In genomic region chrX:19964017-19964710, GRCh38 we compare ENCODE assay signal across 10 cellular contexts. TPM values are rescaled to one million over a fixed set of nuclear protein-coding genes. Genes with fewer than 3 reads are reported as not detected.
DNase-seq lines count a peak whose midpoint lies in the region; ATAC-seq and TF ChIP-seq lines count a peak whose summit lies in the region.
"Had no signal": no experiment of that assay in that cellular context is flagged by ENCODE, and none has a peak within 500 bp of the region (broad histone marks: within the 10 kb centered on the region; RNA-seq: fewer than 3 reads in every experiment).

No MANE protein-coding gene starts in this region.

- no peak overlapping the region for H3K27ac ChIP-seq in Peyer's patch

- no peaks in the 10 kb centered on the region for H3K9me3 ChIP-seq in Peyer's patch

- CTCF ChIA-PET in activated naive CD4-positive, alpha-beta T cell treated with anti-CD3 and anti-CD28 coated beads, Interleukin-2, amount 10 ng/mL, durations not matched to agents 7 days and 5 days (lab: Charles Lee) = interaction anchor here (0.7 kb wide), 1 partner anchor 95 kb away, joined by 3 read pairs; no protein-coding TSS in a partner anchor

- peak; percentile 68 for DNase-seq in activated effector memory CD4-positive, alpha-beta T cell treated with anti-CD3 and anti-CD28 coated beads, Interleukin-2, amount 50 U/mL, for 16 hours
- DNase-seq in activated effector memory CD4-positive, alpha-beta T cell treated with Interleukin-2 at 50 U/mL for 16 hours = no peak
- DNase-seq in activated naive CD4-positive, alpha-beta T cell treated with anti-CD3 and anti-CD28 coated beads, Interleukin-2, amount 10 ng/mL, durations not matched to agents 7 days and 5 days = peak; percentile 37
- peak; percentile 16 to 58 for DNase-seq in stimulated activated naive CD8-positive, alpha-beta T cell treated with anti-CD3 and anti-CD28 coated beads, Interleukin-15, amount 100 ng/mL, for 72 hours
- DNase-seq in Peyer's patch (no peak), Right ventricle myocardium inferior (ENCODE audit: missing footprints) (no peak)
- DNase-seq: NCI-H226 had no signal

- peaks cover 9% of the 10 kb centered on the region for H3K4me1 Mint-ChIP-seq in activated naive CD4-positive, alpha-beta T cell treated with anti-CD3 and anti-CD28 coated beads, Interleukin-2, amount 10 ng/mL, durations not matched to agents 7 days and 5 days
- peaks cover 31% of the 10 kb centered on the region for H3K4me1 Mint-ChIP-seq in stimulated activated naive CD8-positive, alpha-beta T cell treated with anti-CD3 and anti-CD28 coated beads, Interleukin-15, amount 100 ng/mL, for 72 hours

- H3K9me3 Mint-ChIP-seq in activated naive CD4-positive, alpha-beta T cell treated with anti-CD3 and anti-CD28 coated beads, Interleukin-2, amount 10 ng/mL, durations not matched to agents 7 days and 5 days = no peaks in the 10 kb centered on the region
- no peaks in the 10 kb centered on the region for H3K9me3 Mint-ChIP-seq in stimulated activated naive CD8-positive, alpha-beta T cell treated with anti-CD3 and anti-CD28 coated beads, Interleukin-15, amount 100 ng/mL, for 72 hours

- H3K4me3 ChIP-seq in Peyer's patch = no peak overlapping the region

- TF ChIP-seq CTCF in Peyer's patch (IDR thresholded peaks at IDR 0.05) = no peak

- no peaks in the 10 kb centered on the region for H3K4me1 ChIP-seq in Peyer's patch

- H3K27me3 Mint-ChIP-seq in activated naive CD4-positive, alpha-beta T cell treated with anti-CD3 and anti-CD28 coated beads, Interleukin-2, amount 10 ng/mL, durations not matched to agents 7 days and 5 days = no peaks in the 10 kb centered on the region
- no peaks in the 10 kb centered on the region for H3K27me3 Mint-ChIP-seq in stimulated activated naive CD8-positive, alpha-beta T cell treated with anti-CD3 and anti-CD28 coated beads, Interleukin-15, amount 100 ng/mL, for 72 hours
- H3K27me3 Mint-ChIP-seq: brain had no signal

- H3K27ac Mint-ChIP-seq in activated naive CD4-positive, alpha-beta T cell treated with anti-CD3 and anti-CD28 coated beads, Interleukin-2, amount 10 ng/mL, durations not matched to agents 7 days and 5 days = no peak overlapping the region
- peak overlapping the region in 1 of 2 donors; percentile 80 for H3K27ac Mint-ChIP-seq in stimulated activated naive CD8-positive, alpha-beta T cell treated with anti-CD3 and anti-CD28 coated beads, Interleukin-15, amount 100 ng/mL, for 72 hours
- H3K27ac Mint-ChIP-seq: brain had no signal

- no peak overlapping the region for H3K4me3 Mint-ChIP-seq in activated naive CD4-positive, alpha-beta T cell treated with anti-CD3 and anti-CD28 coated beads, Interleukin-2, amount 10 ng/mL, durations not matched to agents 7 days and 5 days
- H3K4me3 Mint-ChIP-seq in stimulated activated naive CD8-positive, alpha-beta T cell treated with anti-CD3 and anti-CD28 coated beads, Interleukin-15, amount 100 ng/mL, for 72 hours = no peak overlapping the region
- H3K4me3 Mint-ChIP-seq: brain had no signal

- ATAC-seq in HG03108 (IDR thresholded peaks at IDR 0.05; ENCODE audit: unreplicated experiment) = peak; percentile 83
- ATAC-seq in stimulated activated naive CD8-positive, alpha-beta T cell treated with anti-CD3 and anti-CD28 coated beads, Interleukin-15, amount 100 ng/mL, for 72 hours = peak; percentile 100
- no peak for ATAC-seq in Right ventricle myocardium inferior
- no peak for ATAC-seq in GM21515 (IDR thresholded peaks at IDR 0.05; ENCODE audit: unreplicated experiment)

- H3K27me3 ChIP-seq in Peyer's patch = no peaks in the 10 kb centered on the region

- intact Hi-C loops in Right ventricle myocardium inferior (cut with DNase I) = no loop called here

- TF ChIP-seq POLR2A in Peyer's patch (IDR thresholded peaks at IDR 0.05) = no peak

- H3K36me3 Mint-ChIP-seq in activated naive CD4-positive, alpha-beta T cell treated with anti-CD3 and anti-CD28 coated beads, Interleukin-2, amount 10 ng/mL, durations not matched to agents 7 days and 5 days = peaks cover 32% of the 10 kb centered on the region

- no peaks in the 10 kb centered on the region for H3K36me3 ChIP-seq in Peyer's patch

RNA-seq across cellular contexts. Expression of gene BCLAF3, which starts 26.7 kb away (rescaled TPM):
- total RNA-seq in Peyer's patch (10 to 100 TPM; 10.5 to 42.1 (median 16.4) TPM), Right ventricle myocardium inferior (5.5 TPM)

Comparison
In these comparisons a context has a peak if more than half of its experiments do, and no peak if none do; other contexts are left out.
1. DNase-seq: peak in activated effector memory CD4-positive, alpha-beta T cell treated with anti-CD3 and anti-CD28 coated beads, Interleukin-2, amount 50 U/mL, for 16 hours (single experiment), activated naive CD4-positive, alpha-beta T cell treated with anti-CD3 and anti-CD28 coated beads, Interleukin-2, amount 10 ng/mL, durations not matched to agents 7 days and 5 days (single experiment) and stimulated activated naive CD8-positive, alpha-beta T cell treated with anti-CD3 and anti-CD28 coated beads, Interleukin-15, amount 100 ng/mL, for 72 hours (2 of 2); none in activated effector memory CD4-positive, alpha-beta T cell treated with Interleukin-2 at 50 U/mL for 16 hours (single experiment), Peyer's patch (0 of 3) and Right ventricle myocardium inferior (single experiment).
2. ATAC-seq: peak in HG03108 (single experiment) and stimulated activated naive CD8-positive, alpha-beta T cell treated with anti-CD3 and anti-CD28 coated beads, Interleukin-15, amount 100 ng/mL, for 72 hours (single experiment); none in Right ventricle myocardium inferior (single experiment) and GM21515 (single experiment).